In genomic region chr6:139376604-139377218, GRCh38 we compare ENCODE assay signal across 1 cellular context.
A peak's percentile ranks its signal among the peaks of the same experiment; 100 is the strongest.
TF ChIP-seq lines count a peak whose summit lies in the region.

No MANE protein-coding gene starts in this region.

TF ChIP-seq in K562, 482 proteins besides CTCF, POLR2A, EP300 and RAD21 (continued from another document and continues in another):
- TF ChIP-seq CHD7 (IDR thresholded peaks at IDR 0.05; ENCODE audit: low read depth, low read length) (no peak), KDM1A (IDR thresholded peaks at IDR 0.05) (no peak), TRIM24 (IDR thresholded peaks at IDR 0.05) (0 out of 4 replicates have a peak, but pooled peaks of 1 of the 2 experiments have one; percentile 27), ESRRA (IDR thresholded peaks at IDR 0.05; ENCODE audit: borderline replicate concordance, low read depth) (peak; percentile 16; the same call in 1 of the 2 replicates), ZNF717 (CRISPR knock-in tag; IDR thresholded peaks at IDR 0.05) (no peak), TCF7L2 (IDR thresholded peaks at IDR 0.05; ENCODE audit: low read depth, low read length) (no peak), ETS1 (conservative IDR thresholded peaks at IDR 0.05; ENCODE audit: control insufficient read depth, low read depth, low read length) (no peak), ZNF77 (CRISPR knock-in tag; IDR thresholded peaks at IDR 0.05) (no peak), RREB1 (CRISPR knock-in tag; IDR thresholded peaks at IDR 0.05) (no peak), MEF2A (IDR thresholded peaks at IDR 0.05; ENCODE audit: control insufficient read depth, low read depth, low read length) (no peak), ZNF280B (CRISPR knock-in tag; IDR thresholded peaks at IDR 0.05) (no peak), ZBTB9 (CRISPR knock-in tag; IDR thresholded peaks at IDR 0.05) (no peak), CBFA2T3 (IDR thresholded peaks at IDR 0.05) (no peak), ZNF347 (CRISPR knock-in tag; IDR thresholded peaks at IDR 0.05; ENCODE audit: low read depth) (no peak), THAP7 (CRISPR knock-in tag; IDR thresholded peaks at IDR 0.05) (no peak), GABPB1 (CRISPR knock-in tag; IDR thresholded peaks at IDR 0.05) (no peak; the same call in 1 of the 2 replicates), NR2C2 (CRISPR knock-in tag; IDR thresholded peaks at IDR 0.05) (no peak), NR2C2 (tag; IDR thresholded peaks at IDR 0.05) (peak; percentile 74), SIX5 (IDR thresholded peaks at IDR 0.05; ENCODE audit: borderline replicate concordance in 1 of 2, insufficient read depth in 1 of 2, low read depth in 1 of 2, low read length in 2 of 2) (no peak), GATAD2A (IDR thresholded peaks at IDR 0.05) (peak; percentile 14; the same call in 1 of the 2 replicates), CAMTA2 (CRISPR knock-in tag; conservative IDR thresholded peaks at IDR 0.05) (no peak), RHOXF2B (CRISPR knock-in tag; conservative IDR thresholded peaks at IDR 0.05) (no peak), SRF (CRISPR knock-in tag; IDR thresholded peaks at IDR 0.05) (no peak), ZNF79 (CRISPR knock-in tag; IDR thresholded peaks at IDR 0.05; ENCODE audit: low read depth) (no peak), NFIX (CRISPR knock-in tag; IDR thresholded peaks at IDR 0.05; ENCODE audit: low read depth) (no peak), ZEB2 (IDR thresholded peaks at IDR 0.05) (no peak), POLR3A (IDR thresholded peaks at IDR 0.05; ENCODE audit: borderline replicate concordance, extremely low read depth, insufficient read depth, insufficient read length) (no peak), RFX5 (IDR thresholded peaks at IDR 0.05; ENCODE audit: low read depth, low read length) (no peak), ZNF785 (CRISPR knock-in tag; IDR thresholded peaks at IDR 0.05) (no peak), HNRNPLL (IDR thresholded peaks at IDR 0.05; ENCODE audit: low read depth, low read length, poor library complexity, severe bottlenecking) (no peak), ZNF253 (CRISPR knock-in tag; conservative IDR thresholded peaks at IDR 0.05) (no peak), KDM2B (CRISPR knock-in tag; IDR thresholded peaks at IDR 0.05) (no peak), ZNF766 (CRISPR knock-in tag; conservative IDR thresholded peaks at IDR 0.05) (0 out of 2 replicates have a peak, but pooled peaks have one; percentile 24), EWSR1 (IDR thresholded peaks at IDR 0.05; ENCODE audit: borderline replicate concordance, low read depth, partially characterized antibody) (no peak), BRCA1 (IDR thresholded peaks at IDR 0.05) (no peak), BRCA1 (CRISPR knock-in tag; IDR thresholded peaks at IDR 0.05) (no peak), PHF20 (IDR thresholded peaks at IDR 0.05; ENCODE audit: partially characterized antibody) (no peak), CEBPB (tag; IDR thresholded peaks at IDR 0.05) (peak; percentile 98), GTF2F1 (IDR thresholded peaks at IDR 0.05; ENCODE audit: low read depth, low read length) (no peak), ZNF707 (CRISPR knock-in tag; conservative IDR thresholded peaks at IDR 0.05) (no peak), KLF6 (CRISPR knock-in tag; IDR thresholded peaks at IDR 0.05; ENCODE audit: borderline replicate concordance) (no peak), SP2 (IDR thresholded peaks at IDR 0.05; ENCODE audit: extremely low read depth, low read depth, low read length, poor library complexity, severe bottlenecking) (no peak), MECOM (CRISPR knock-in tag; IDR thresholded peaks at IDR 0.05) (no peak), ZSCAN29 (IDR thresholded peaks at IDR 0.05) (no peak), CEBPG (CRISPR knock-in tag; IDR thresholded peaks at IDR 0.05) (peak; percentile 57), CEBPG (tag; conservative IDR thresholded peaks at IDR 0.05 in 1 of 2, IDR thresholded peaks at IDR 0.05 in 1 of 2) (peak; percentile 73 to 85)
